8 cellular contexts compared by ENCODE assay signal in genomic region chr17:8176197-8176940, GRCh38. TPM values are rescaled to one million over a fixed set of nuclear protein-coding genes. Genes with fewer than 3 reads are reported as not detected.
DNase-seq lines count a peak whose midpoint lies in the region; ATAC-seq and TF ChIP-seq lines count a peak whose summit lies in the region.

TMEM107 (minus strand) TSS chr17:8176380; CDS start chr17:8176286, 94 bp downstream.

- H3F3A ChIP-seq in GM23248 (ENCODE audit: insufficient read depth): peaks cover 20% of the 10 kb centered on the region

- H3K4me2 ChIP-seq in GM23248 (ENCODE audit: unreplicated experiment): peak within 1 kb of the TSS; percentile 98

- H4K20me1 ChIP-seq in GM23248 (ENCODE audit: insufficient read depth): no peaks in the 10 kb centered on the region

- peak within 1 kb of the TSS; percentile 64 for H3K27ac ChIP-seq in GM23248
- peak within 1 kb of the TSS; percentile 73 to 75 for H3K27ac ChIP-seq in ascending aorta
- peak within 1 kb of the TSS; percentile 70 for H3K27ac ChIP-seq in right cardiac atrium (ENCODE audit: low read length)

- H3K9me3 ChIP-seq in GM23248 (ENCODE audit: low read depth): no peaks in the 10 kb centered on the region
- no peaks in the 10 kb centered on the region for H3K9me3 ChIP-seq in ascending aorta
- H3K9me3 ChIP-seq in right cardiac atrium (ENCODE audit: control insufficient read depth, low read length): no peaks in the 10 kb centered on the region

- peak within 1 kb of the TSS; percentile 89 for H3K9ac ChIP-seq in GM23248

- no peaks in the 10 kb centered on the region for H3K9me2 ChIP-seq in GM23248 (ENCODE audit: insufficient read depth)

- H3K27me3 ChIP-seq in GM23248 (replicated peaks; ENCODE audit: insufficient read depth) (no peaks in the 10 kb centered on the region), ascending aorta (no peaks in the 10 kb centered on the region), right cardiac atrium (ENCODE audit: control insufficient read depth, insufficient read depth) (no peaks in the 10 kb centered on the region)

- intact Hi-C loops in ascending aorta (cut with DNase I) (loop anchor here (10.0 kb wide), 1 partner anchor 592 kb away; the partner anchor contains the start of gene MPDU1), right cardiac atrium (cut with DNase I) (loop anchor here in 1 of 4 donors (10.0 kb wide), 1 partner anchor 52 kb away; the partner anchor contains the start of gene HES7)

- H2AFZ ChIP-seq in GM23248: peak within 1 kb of the TSS; percentile 97

- in situ Hi-C loops in GM23248 (cut with MboI): no loop called here

- peak; percentile 73 for DNase-seq in COR-L47 (lab: John Stamatoyannopoulos, UW)
- peak; percentile 96 for DNase-seq in GM23248
- peak; percentile 63 for DNase-seq in NCI-H128 (lab: John Stamatoyannopoulos, UW; ENCODE audit: unreplicated experiment)
- peak; percentile 79 for DNase-seq in T-helper 22 cell (ENCODE audit: low read depth)
- DNase-seq in ascending aorta (ENCODE audit: low spot score in 2 of 2): peak in 1 of 2 donors; percentile 94
- peak; percentile 90 to 96 (median 95) for DNase-seq in right cardiac atrium
- no peak for DNase-seq in pulmonary artery endothelial cell (ENCODE audit: low read depth, low spot score)

- WGBS in GM23248 (ENCODE audit: low coverage in 1 of 2, low lambda C conversion rate in 2 of 2, missing lambda C conversion rate in 2 of 2), 2 experiments: 2% methylated on average over 44 to 53 of the region's 56 CpGs
- 1% methylated on average over 56 of the region's 56 CpGs for WGBS in right cardiac atrium

- peaks cover 14% of the 10 kb centered on the region; the same call in 1 of the 2 replicates for H3K4me1 ChIP-seq in GM23248 (ENCODE audit: insufficient read depth)
- peaks cover 0 to 17% of the 10 kb centered on the region in 2 donors for H3K4me1 ChIP-seq in ascending aorta
- peaks cover 6% of the 10 kb centered on the region for H3K4me1 ChIP-seq in right cardiac atrium (ENCODE audit: control insufficient read depth, insufficient read depth, low read length)

- H3K79me2 ChIP-seq in GM23248 (ENCODE audit: insufficient read depth): peaks cover 13% of the 10 kb centered on the region

- peak within 1 kb of the TSS; percentile 89 for H3K4me3 ChIP-seq in GM23248
- H3K4me3 ChIP-seq in ascending aorta: peak within 1 kb of the TSS; percentile 64 to 71
- H3K4me3 ChIP-seq in right cardiac atrium (ENCODE audit: low read length): peak within 1 kb of the TSS; percentile 74

- H3K36me3 ChIP-seq in GM23248 (ENCODE audit: low read depth): no peaks in the 10 kb centered on the region
- no peaks in the 10 kb centered on the region for H3K36me3 ChIP-seq in ascending aorta

- peak; percentile 87 to 90 for ATAC-seq in right cardiac atrium
- ATAC-seq in GM18502 (IDR thresholded peaks at IDR 0.05; ENCODE audit: poor library complexity, unreplicated experiment): no peak

- peak in 2 of 3 experiments; percentile 15 to 24 for TF ChIP-seq CTCF in ascending aorta (IDR thresholded peaks at IDR 0.05)

RNA-seq across cellular contexts. Expression of gene TMEM107, which starts in this region (rescaled TPM):
- 11.6 TPM in 2 replicates for total RNA-seq in GM23248 (2014; rRNA removed; shearing (Covaris generic))
- polyA plus RNA-seq in GM23248 (2016; fragmentation: Nextera tagmentation; extraction: Ambion mirVana) (20.6 and 20.9 TPM in 2 replicates), right cardiac atrium (7.2 TPM)
- total RNA-seq in ascending aorta (1.6 TPM), right cardiac atrium (10 to 100 TPM in 2 of 4 donors, 1 to 10 TPM in 2; 7.1 to 11.4 (median 9.2) TPM), pulmonary artery endothelial cell (15.8 and 33.2 TPM in 2 replicates)
